24 cellular contexts compared by ENCODE assay signal in genomic region chrX:114675365-114675764, GRCh38.
DNase-seq lines count a peak whose midpoint lies in the region; ATAC-seq and TF ChIP-seq lines count a peak whose summit lies in the region.
"Had no signal": no experiment of that assay in that cellular context is flagged by ENCODE, and none has a peak within 500 bp of the region (broad histone marks: within the 10 kb centered on the region; RNA-seq: fewer than 3 reads in every experiment).

No MANE protein-coding gene starts in this region.

- H3K4me3 ChIP-seq in fibroblast of mammary gland (ENCODE audit: control insufficient read depth, low read depth, low read length) (no peak overlapping the region), retinal pigment epithelial cell (ENCODE audit: low read length) (no peak overlapping the region)
- H3K4me3 ChIP-seq in CD4-positive, alpha-beta memory T cell (ENCODE audit: low read length in 2 of 2) = no peak overlapping the region
- H3K4me3 ChIP-seq: coronary artery, gastroesophageal sphincter, sigmoid colon, thoracic aorta had no signal

- DNase-seq in EH (ENCODE audit: low read depth) (peak; percentile 40), NCI-H226 (peak; percentile 2), fibroblast of mammary gland (ENCODE audit: low read depth) (peak; percentile 67), retinal pigment epithelial cell (ENCODE audit: low read depth) (peak; percentile 31), CD1c-positive myeloid dendritic cell (ENCODE audit: extremely low spot score) (no peak)
- no peak for DNase-seq in activated CD4-positive, alpha-beta T cell treated with anti-CD3 and anti-CD28 coated beads, Interleukin-2, amount 50 U/mL, for 4 hours
- DNase-seq in naive thymus-derived CD8-positive, alpha-beta T cell = no peak
- DNase-seq in CD4-positive, alpha-beta memory T cell = no peak
- DNase-seq: activated CD4-positive, alpha-beta T cell treated with anti-CD3 and anti-CD28 coated beads for 4 hours; Caco-2; mammary epithelial cell; NCI-H2171 treated with DMSO at 0.1 percent for 48 hours; NCI-H774; SHP77 treated with DMSO at 0.1 percent for 48 hours; sigmoid colon; T-cell had no signal

- H3K27ac Mint-ChIP-seq in naive thymus-derived CD8-positive, alpha-beta T cell = no peak overlapping the region
- no peak overlapping the region for H3K27ac Mint-ChIP-seq in CD4-positive, alpha-beta memory T cell
- H3K27ac Mint-ChIP-seq: activated naive CD4-positive, alpha-beta T cell treated with anti-CD3 and anti-CD28 coated beads, Interleukin-2, amount 50 U/mL, for 72 hours; activated T-helper 1 cell treated with anti-CD3 and anti-CD28 coated beads, Interleukin-12 subunit alpha, Interleukin-12 subunit beta, Interleukin-2, Interleukin-4 antibody, amounts not matched to agents 30 ng/mL and 10 ng/mL and 1 ng/mL, durations not matched to agents 14 hours and 24 hours and 36 hours; brain; stimulated activated memory B cell treated with anti-CD40 and anti-IgM and Interleukin-4, amounts not matched to agents 10 μg/mL and 1 μg/mL and 100 μg/mL, for 72 hours; T-cell had no signal

- H3K27me3 ChIP-seq in CD4-positive, alpha-beta memory T cell (ENCODE audit: insufficient read depth, low read length) = no peaks in the 10 kb centered on the region
- H3K27me3 ChIP-seq: gastroesophageal sphincter, sigmoid colon had no signal

- POLR2A ChIA-PET in naive thymus-derived CD8-positive, alpha-beta T cell (lab: Charles Lee) = no interaction called here
- POLR2A ChIA-PET in CD4-positive, alpha-beta memory T cell (lab: Charles Lee; ENCODE audit: partially characterized antibody) = no interaction called here

- no peaks in the 10 kb centered on the region for H3K9me3 ChIP-seq in CD4-positive, alpha-beta memory T cell (ENCODE audit: control insufficient read depth in 1 of 2, low read length in 2 of 2)
- H3K9me3 ChIP-seq: Caco-2, gastroesophageal sphincter, sigmoid colon, thoracic aorta had no signal

- CTCF ChIA-PET in CD4-positive, alpha-beta memory T cell (lab: Charles Lee; ENCODE audit: partially characterized antibody) = interaction anchor here (1.2 kb wide), 1 partner anchor 8 kb away, joined by 3 read pairs; no protein-coding TSS in a partner anchor

- H3K4me3 Mint-ChIP-seq in naive thymus-derived CD8-positive, alpha-beta T cell = no peak overlapping the region
- H3K4me3 Mint-ChIP-seq in CD4-positive, alpha-beta memory T cell = no peak overlapping the region
- H3K4me3 Mint-ChIP-seq: activated T-helper 1 cell treated with anti-CD3 and anti-CD28 coated beads, Interleukin-12 subunit alpha, Interleukin-12 subunit beta, Interleukin-2, Interleukin-4 antibody, amounts not matched to agents 30 ng/mL and 10 ng/mL and 1 ng/mL, durations not matched to agents 14 hours and 24 hours and 36 hours; brain; stimulated activated memory B cell treated with anti-CD40 and anti-IgM and Interleukin-4, amounts not matched to agents 10 μg/mL and 1 μg/mL and 100 μg/mL, for 72 hours; T-cell had no signal

- no peak for ATAC-seq in naive thymus-derived CD8-positive, alpha-beta T cell
- ATAC-seq: activated naive CD4-positive, alpha-beta T cell treated with anti-CD3 and anti-CD28 coated beads, Interleukin-2, amount 50 U/mL, for 72 hours; gastroesophageal sphincter; stimulated activated memory B cell treated with anti-CD40 and anti-IgM and Interleukin-4, amounts not matched to agents 10 μg/mL and 1 μg/mL and 100 μg/mL, for 72 hours; T-cell had no signal

- H3K36me3 Mint-ChIP-seq in naive thymus-derived CD8-positive, alpha-beta T cell = no peaks in the 10 kb centered on the region
- H3K36me3 Mint-ChIP-seq in CD4-positive, alpha-beta memory T cell = no peaks in the 10 kb centered on the region
- H3K36me3 Mint-ChIP-seq: activated naive CD4-positive, alpha-beta T cell treated with anti-CD3 and anti-CD28 coated beads, Interleukin-2, amount 50 U/mL, for 72 hours; brain; stimulated activated memory B cell treated with anti-CD40 and anti-IgM and Interleukin-4, amounts not matched to agents 10 μg/mL and 1 μg/mL and 100 μg/mL, for 72 hours; T-cell had no signal

- no peaks in the 10 kb centered on the region for H3K4me1 ChIP-seq in CD4-positive, alpha-beta memory T cell (ENCODE audit: insufficient read depth, low read length)
- H3K4me1 ChIP-seq: Caco-2, gastroesophageal sphincter, sigmoid colon had no signal

- H3K4me1 Mint-ChIP-seq in naive thymus-derived CD8-positive, alpha-beta T cell = no peaks in the 10 kb centered on the region
- no peaks in the 10 kb centered on the region for H3K4me1 Mint-ChIP-seq in CD4-positive, alpha-beta memory T cell
- H3K4me1 Mint-ChIP-seq: stimulated activated memory B cell treated with anti-CD40 and anti-IgM and Interleukin-4, amounts not matched to agents 10 μg/mL and 1 μg/mL and 100 μg/mL, for 72 hours; T-cell had no signal

- H3K27ac ChIP-seq in CD4-positive, alpha-beta memory T cell (ENCODE audit: low read depth, low read length) = no peak overlapping the region
- H3K27ac ChIP-seq: coronary artery, gastroesophageal sphincter, HL-60, sigmoid colon, thoracic aorta had no signal

- H3K27me3 Mint-ChIP-seq in naive thymus-derived CD8-positive, alpha-beta T cell = no peaks in the 10 kb centered on the region
- no peaks in the 10 kb centered on the region for H3K27me3 Mint-ChIP-seq in CD4-positive, alpha-beta memory T cell
- H3K27me3 Mint-ChIP-seq: brain; stimulated activated memory B cell treated with anti-CD40 and anti-IgM and Interleukin-4, amounts not matched to agents 10 μg/mL and 1 μg/mL and 100 μg/mL, for 72 hours; T-cell had no signal

- no peaks in the 10 kb centered on the region for H3K36me3 ChIP-seq in CD4-positive, alpha-beta memory T cell (ENCODE audit: insufficient read depth, low read length)
- H3K36me3 ChIP-seq: gastroesophageal sphincter, sigmoid colon, thoracic aorta had no signal

- intact Hi-C loops in CD4-positive, alpha-beta memory T cell (cut with micrococcal nuclease) = no loop called here

- TF ChIP-seq CTCF in fibroblast of mammary gland (conservative IDR thresholded peaks at IDR 0.05; ENCODE audit: control insufficient read depth, insufficient read depth, low read depth, low read length) (no peak), retinal pigment epithelial cell (conservative IDR thresholded peaks at IDR 0.05; ENCODE audit: low read depth, low read length) (no peak)

- H3K9me3 Mint-ChIP-seq in naive thymus-derived CD8-positive, alpha-beta T cell = peaks cover 0 to 10% (median 0%) of the 10 kb centered on the region in 9 donors
- peaks cover 0 to 2% (median 0%) of the 10 kb centered on the region in 8 donors for H3K9me3 Mint-ChIP-seq in CD4-positive, alpha-beta memory T cell
- H3K9me3 Mint-ChIP-seq: activated T-helper 1 cell treated with anti-CD3 and anti-CD28 coated beads, Interleukin-12 subunit alpha, Interleukin-12 subunit beta, Interleukin-2, Interleukin-4 antibody, amounts not matched to agents 30 ng/mL and 10 ng/mL and 1 ng/mL, durations not matched to agents 14 hours and 24 hours and 36 hours; brain; stimulated activated memory B cell treated with anti-CD40 and anti-IgM and Interleukin-4, amounts not matched to agents 10 μg/mL and 1 μg/mL and 100 μg/mL, for 72 hours had no signal

Comparison
In these comparisons a context has a peak if more than half of its experiments do, and no peak if none do; other contexts are left out.
1. DNase-seq: peak in EH (single experiment), NCI-H226 (single experiment), fibroblast of mammary gland (single experiment) and retinal pigment epithelial cell (single experiment); none in activated CD4-positive, alpha-beta T cell treated with anti-CD3 and anti-CD28 coated beads, Interleukin-2, amount 50 U/mL, for 4 hours (0 of 2), naive thymus-derived CD8-positive, alpha-beta T cell (0 of 10), CD1c-positive myeloid dendritic cell (single experiment) and CD4-positive, alpha-beta memory T cell (0 of 5).